ENCODE assay signal across 27 cellular contexts in the genomic region with DNA sequence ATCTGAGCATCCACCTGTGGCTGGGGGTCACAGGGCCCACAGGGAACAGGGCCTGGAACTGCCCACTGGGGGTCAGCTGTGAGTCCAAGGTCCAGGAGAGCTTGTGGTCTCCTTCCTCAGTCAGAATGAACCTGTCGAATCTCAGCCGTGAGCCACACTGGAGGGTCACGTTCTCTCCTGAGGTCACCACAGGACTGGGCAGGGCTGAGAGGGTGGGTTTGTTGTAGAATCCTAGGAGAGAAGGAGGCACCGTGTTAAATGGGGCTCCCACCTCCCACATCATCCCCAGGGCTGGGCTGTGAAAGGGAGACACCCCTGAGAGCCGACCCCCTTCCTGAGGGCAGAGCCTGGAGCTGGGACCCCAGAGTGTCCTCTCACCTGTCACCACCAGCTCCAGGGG. TPM values are rescaled to one million over a fixed set of nuclear protein-coding genes. Genes with fewer than 3 reads are reported as not detected.
"Had no signal": no experiment of that assay in that cellular context is flagged by ENCODE, and none has a peak within 500 bp of the region (broad histone marks: within the 10 kb centered on the region; RNA-seq: fewer than 3 reads in every experiment).

No MANE protein-coding gene starts in this region.

- H3K36me3 Mint-ChIP-seq: natural killer cell; stimulated activated memory B cell treated with anti-CD40 and anti-IgM and Interleukin-4, amounts not matched to agents 10 μg/mL and 1 μg/mL and 100 μg/mL, for 72 hours had no signal

- H3K4me1 ChIP-seq: esophagus squamous epithelium, pancreas, psoas muscle, right lobe of liver, tibial nerve, upper lobe of right lung, vagina had no signal

- H3K4me3 ChIP-seq: esophagus squamous epithelium, pancreas, psoas muscle, right lobe of liver, tibial nerve, upper lobe of right lung, vagina had no signal

- H3K27ac Mint-ChIP-seq: natural killer cell; stimulated activated memory B cell treated with anti-CD40 and anti-IgM and Interleukin-4, amounts not matched to agents 10 μg/mL and 1 μg/mL and 100 μg/mL, for 72 hours; stimulated activated naive CD8-positive, alpha-beta T cell treated with anti-CD3 and anti-CD28 coated beads, Interleukin-15, Interleukin-2, amounts not matched to agents 100 ng/mL and 50 ng/mL, for 24 hours had no signal

- DNase-seq: cortex of kidney; effector memory CD4-positive, alpha-beta T cell; esophagus squamous epithelium; foreskin fibroblast; hippocampal formation; left colon; mammary epithelial cell; natural killer cell; occipital lobe; pancreas; psoas muscle; retina; right lobe of liver; stimulated activated CD4-positive, alpha-beta T cell treated with anti-CD3 and anti-CD28 coated beads, Interleukin-15, amount 100 ng/mL, for 24 hours; stimulated activated CD4-positive, alpha-beta T cell treated with anti-CD3 and anti-CD28 coated beads, Interleukin-1b, Interleukin-23, amount 100 ng/mL, for 48 hours; stimulated activated CD4-positive, alpha-beta T cell treated with anti-CD3 and anti-CD28 coated beads, Interleukin-4, amount 100 ng/mL, for 24 hours; upper lobe of right lung had no signal

- H3K27me3 ChIP-seq: right lobe of liver, vagina had no signal

- H3K36me3 ChIP-seq: esophagus squamous epithelium, pancreas, right lobe of liver, tibial nerve, upper lobe of right lung, vagina had no signal

- H3K9me3 Mint-ChIP-seq: natural killer cell; neural crest cell; stimulated activated memory B cell treated with anti-CD40 and anti-IgM and Interleukin-4, amounts not matched to agents 10 μg/mL and 1 μg/mL and 100 μg/mL, for 72 hours; stimulated activated naive CD8-positive, alpha-beta T cell treated with anti-CD3 and anti-CD28 coated beads, Interleukin-15, Interleukin-2, amounts not matched to agents 100 ng/mL and 50 ng/mL, for 24 hours had no signal

- H3K27ac ChIP-seq: epithelial cell of prostate, esophagus squamous epithelium, pancreas, psoas muscle, right lobe of liver, tibial nerve, upper lobe of right lung, vagina had no signal

- H3K9me3 ChIP-seq: esophagus squamous epithelium, pancreas, psoas muscle, right lobe of liver, tibial nerve, upper lobe of right lung, vagina had no signal

- ATAC-seq: left colon; natural killer cell; pancreas; psoas muscle; stimulated activated memory B cell treated with anti-CD40 and anti-IgM and Interleukin-4, amounts not matched to agents 10 μg/mL and 1 μg/mL and 100 μg/mL, for 72 hours had no signal

- H3K4me3 Mint-ChIP-seq: natural killer cell; neural crest cell; stimulated activated memory B cell treated with anti-CD40 and anti-IgM and Interleukin-4, amounts not matched to agents 10 μg/mL and 1 μg/mL and 100 μg/mL, for 72 hours; stimulated activated naive CD8-positive, alpha-beta T cell treated with anti-CD3 and anti-CD28 coated beads, Interleukin-15, Interleukin-2, amounts not matched to agents 100 ng/mL and 50 ng/mL, for 24 hours had no signal

- FAIRE-seq: pancreas had no signal

- H3K4me1 Mint-ChIP-seq: neural crest cell had no signal

RNA-seq across cellular contexts. Expression of a gene that starts 1.5 kb away (rescaled TPM):
- total RNA-seq: chondrocyte, mammary epithelial cell, myocyte, neural crest cell, temporal lobe had no signal
- polyA plus RNA-seq: mammary epithelial cell had no signal

RNA-seq across cellular contexts. Expression of a gene that starts 27.5 kb away (rescaled TPM):
- total RNA-seq: chondrocyte, kidney epithelial cell, left colon, mammary epithelial cell, myocyte, neural crest cell, temporal lobe, tibial nerve, vagina had no signal
- polyA plus RNA-seq: mammary epithelial cell, pancreas, psoas muscle had no signal

RNA-seq across cellular contexts. Expression of a gene that starts 30.6 kb away (rescaled TPM):
- total RNA-seq: chondrocyte, kidney epithelial cell, mammary epithelial cell, myocyte, neural crest cell, occipital lobe had no signal
- polyA plus RNA-seq: mammary epithelial cell had no signal

RNA-seq across cellular contexts. Expression of a gene that starts 53.2 kb away (rescaled TPM):
- total RNA-seq: chondrocyte, mammary epithelial cell, myocyte, neural crest cell had no signal
- polyA plus RNA-seq: mammary epithelial cell had no signal

RNA-seq across cellular contexts. Expression of a gene that starts 54.4 kb away (rescaled TPM):
- total RNA-seq: chondrocyte, mammary epithelial cell, myocyte, neural crest cell had no signal
- polyA plus RNA-seq: mammary epithelial cell had no signal
